ENCODE assay signal across 1 cellular context in genomic region chr1:26363549-26364448, GRCh38.
A peak's percentile ranks its signal among the peaks of the same experiment; 100 is the strongest.
TF ChIP-seq lines count a peak whose summit lies in the region.

No MANE protein-coding gene starts in this region.

TF ChIP-seq in H1, 55 proteins besides CTCF, POLR2A, EP300 and RAD21:
- TF ChIP-seq CREB1 (IDR thresholded peaks at IDR 0.05) (peak; percentile 65), BACH1 (IDR thresholded peaks at IDR 0.05; ENCODE audit: low read length) (no peak), SIN3A (conservative IDR thresholded peaks at IDR 0.05 in 1 of 2, IDR thresholded peaks at IDR 0.05 in 1 of 2; ENCODE audit: low read depth in 1 of 2, low read length in 2 of 2) (peak in 1 of 2 experiments; percentile 71; a peak in 1 of 4 replicates), TBP (IDR thresholded peaks at IDR 0.05; ENCODE audit: low read depth, low read length) (peak; percentile 49; the same call in 1 of the 2 replicates), TAF1 (IDR thresholded peaks at IDR 0.05; ENCODE audit: low read depth, low read length) (no peak), MAX (IDR thresholded peaks at IDR 0.05) (peak; percentile 31; the same call in 1 of the 2 replicates)
